ENCODE assay signal across 28 cellular contexts in genomic region chr5:142343531-142343930, GRCh38. TPM values are rescaled to one million over a fixed set of nuclear protein-coding genes. Genes with fewer than 3 reads are reported as not detected.
"Had no signal": no experiment of that assay in that cellular context is flagged by ENCODE, and none has a peak within 500 bp of the region (broad histone marks: within the 10 kb centered on the region; RNA-seq: fewer than 3 reads in every experiment).

No MANE protein-coding gene starts in this region.

- H3K4me1 ChIP-seq: pancreas, prostate gland, sigmoid colon, suprapubic skin, tibial artery had no signal

- H3K4me1 Mint-ChIP-seq: immature natural killer cell; memory B cell; stimulated activated effector memory CD8-positive, alpha-beta T cell treated with anti-CD3 and anti-CD28 coated beads, Interleukin-12 subunit alpha, Interleukin-12 subunit beta, amount 100 ng/mL, for 72 hours had no signal

- H3K36me3 ChIP-seq: pancreas, prostate gland, sigmoid colon, spleen, suprapubic skin, thoracic aorta, tibial artery, upper lobe of right lung had no signal

- H3K27me3 ChIP-seq: pancreas, sigmoid colon, suprapubic skin, tibial artery, upper lobe of right lung had no signal

- H3K4me3 Mint-ChIP-seq: immature natural killer cell; memory B cell; naive thymus-derived CD4-positive, alpha-beta T cell; natural killer cell treated with Interleukin-12 subunit alpha and Interleukin-12 subunit beta and Interleukin-15 and Interleukin-18, amount 100 ng/mL, for 72 hours; stimulated activated effector memory CD8-positive, alpha-beta T cell treated with anti-CD3 and anti-CD28 coated beads, Interleukin-12 subunit alpha, Interleukin-12 subunit beta, amount 100 ng/mL, for 72 hours; stimulated activated naive CD8-positive, alpha-beta T cell treated with anti-CD3 and anti-CD28 coated beads, Interleukin-15, Interleukin-2, amounts not matched to agents 100 ng/mL and 50 ng/mL, for 24 hours had no signal

- H3K27me3 Mint-ChIP-seq: natural killer cell treated with Interleukin-12 subunit alpha and Interleukin-12 subunit beta and Interleukin-15 and Interleukin-18, amount 100 ng/mL, for 72 hours had no signal

- H3K27ac ChIP-seq: pancreas, prostate gland, sigmoid colon, suprapubic skin, thoracic aorta, tibial artery had no signal

- FAIRE-seq: islet of Langerhans, kidney, pancreas, small intestine, urothelium cell line had no signal

- DNase-seq: hypothalamus; immature natural killer cell; kidney; left ventricle myocardium inferior; midbrain; mucosa of descending colon; naive thymus-derived CD4-positive, alpha-beta T cell; pancreas; posterior cingulate gyrus; retina; right cardiac atrium; sigmoid colon; small intestine; spleen; stimulated activated CD4-positive, alpha-beta T cell treated with anti-CD3 and anti-CD28 coated beads, Interleukin-4, amount 100 ng/mL, for 24 hours; stimulated activated naive CD4-positive, alpha-beta T cell; tibial artery; trophoblast cell; upper lobe of right lung had no signal

- H3K4me3 ChIP-seq: left ventricle myocardium inferior, mucosa of descending colon, pancreas, prostate gland, sigmoid colon, spleen, suprapubic skin, thoracic aorta, tibial artery, upper lobe of right lung had no signal

- H3K27ac Mint-ChIP-seq: immature natural killer cell; memory B cell; naive thymus-derived CD4-positive, alpha-beta T cell; natural killer cell treated with Interleukin-12 subunit alpha and Interleukin-12 subunit beta and Interleukin-15 and Interleukin-18, amount 100 ng/mL, for 72 hours; stimulated activated naive CD8-positive, alpha-beta T cell treated with anti-CD3 and anti-CD28 coated beads, Interleukin-15, Interleukin-2, amounts not matched to agents 100 ng/mL and 50 ng/mL, for 24 hours had no signal

- ATAC-seq: mucosa of descending colon; naive thymus-derived CD4-positive, alpha-beta T cell; natural killer cell treated with Interleukin-12 subunit alpha and Interleukin-12 subunit beta and Interleukin-15 and Interleukin-18, amount 100 ng/mL, for 72 hours; pancreas; right cardiac atrium; stimulated activated effector memory CD8-positive, alpha-beta T cell treated with anti-CD3 and anti-CD28 coated beads, Interleukin-12 subunit alpha, Interleukin-12 subunit beta, amount 100 ng/mL, for 72 hours; upper lobe of right lung had no signal

- H3K9me3 ChIP-seq: pancreas, prostate gland had no signal

- H3K36me3 Mint-ChIP-seq: stimulated activated effector memory CD8-positive, alpha-beta T cell treated with anti-CD3 and anti-CD28 coated beads, Interleukin-12 subunit alpha, Interleukin-12 subunit beta, amount 100 ng/mL, for 72 hours had no signal

RNA-seq across cellular contexts. Expression of gene SPRY4, which starts 18.7 kb away (rescaled TPM):
- polyA plus RNA-seq: immature natural killer cell; naive thymus-derived CD4-positive, alpha-beta T cell had no signal
